In genomic region chr18:76938619-76939018, GRCh38 we compare ENCODE assay signal across 21 cellular contexts.
DNase-seq lines count a peak whose midpoint lies in the region; ATAC-seq and TF ChIP-seq lines count a peak whose summit lies in the region.
"Had no signal": no experiment of that assay in that cellular context is flagged by ENCODE, and none has a peak within 500 bp of the region (broad histone marks: within the 10 kb centered on the region; RNA-seq: fewer than 3 reads in every experiment).

No MANE protein-coding gene starts in this region.

- intact Hi-C loops in sciatic nerve (cut with DNase I) = no loop called here

- H3K4me3 Mint-ChIP-seq in glutamatergic neuron (ENCODE audit: unreplicated experiment) (no peak overlapping the region), type B pancreatic cell (no peak overlapping the region)
- no peak overlapping the region for H3K4me3 Mint-ChIP-seq in stimulated activated naive B cell treated with anti-CD40 and anti-IgM and Interleukin-4, amounts not matched to agents 10 μg/mL and 1 μg/mL and 100 μg/mL, for 72 hours
- H3K4me3 Mint-ChIP-seq: HFFc6 had no signal

- H3K36me3 Mint-ChIP-seq in glutamatergic neuron (ENCODE audit: unreplicated experiment) (no peaks in the 10 kb centered on the region), type B pancreatic cell (peaks cover 14% of the 10 kb centered on the region)
- H3K36me3 Mint-ChIP-seq in stimulated activated naive B cell treated with anti-CD40 and anti-IgM and Interleukin-4, amounts not matched to agents 10 μg/mL and 1 μg/mL and 100 μg/mL, for 72 hours = peaks cover 21 to 46% of the 10 kb centered on the region in 2 donors

- TF ChIP-seq CTCF in glutamatergic neuron (IDR thresholded peaks at IDR 0.05; ENCODE audit: partially characterized antibody, unreplicated experiment) = no peak
- no peak for TF ChIP-seq CTCF in type B pancreatic cell (conservative IDR thresholded peaks at IDR 0.05)

- peak; percentile 64 for ATAC-seq in GM18868 (IDR thresholded peaks at IDR 0.05; ENCODE audit: unreplicated experiment)
- ATAC-seq in sciatic nerve = peak; percentile 42
- ATAC-seq in stimulated activated naive B cell treated with anti-CD40 and anti-IgM and Interleukin-4, amounts not matched to agents 10 μg/mL and 1 μg/mL and 100 μg/mL, for 72 hours (replicated peaks) = peak in 1 of 2 donors; percentile 74
- no peak for ATAC-seq in HG02938 (IDR thresholded peaks at IDR 0.05; ENCODE audit: unreplicated experiment)
- ATAC-seq: A549 had no signal

- H3K9me3 Mint-ChIP-seq in glutamatergic neuron (ENCODE audit: unreplicated experiment) = no peaks in the 10 kb centered on the region
- no peaks in the 10 kb centered on the region for H3K9me3 Mint-ChIP-seq in stimulated activated naive B cell treated with anti-CD40 and anti-IgM and Interleukin-4, amounts not matched to agents 10 μg/mL and 1 μg/mL and 100 μg/mL, for 72 hours
- no peaks in the 10 kb centered on the region for H3K9me3 Mint-ChIP-seq in type B pancreatic cell
- H3K9me3 Mint-ChIP-seq: CD4-positive, alpha-beta memory T cell; HFFc6 had no signal

- no peak overlapping the region for H3K27ac Mint-ChIP-seq in glutamatergic neuron (ENCODE audit: unreplicated experiment)
- peak overlapping the region; percentile 20 for H3K27ac Mint-ChIP-seq in stimulated activated naive B cell treated with anti-CD40 and anti-IgM and Interleukin-4, amounts not matched to agents 10 μg/mL and 1 μg/mL and 100 μg/mL, for 72 hours
- H3K27ac Mint-ChIP-seq in type B pancreatic cell = no peak overlapping the region
- H3K27ac Mint-ChIP-seq: HFFc6 had no signal

- no peaks in the 10 kb centered on the region for H3K27me3 Mint-ChIP-seq in glutamatergic neuron (ENCODE audit: unreplicated experiment)
- no peaks in the 10 kb centered on the region for H3K27me3 Mint-ChIP-seq in stimulated activated naive B cell treated with anti-CD40 and anti-IgM and Interleukin-4, amounts not matched to agents 10 μg/mL and 1 μg/mL and 100 μg/mL, for 72 hours
- H3K27me3 Mint-ChIP-seq in type B pancreatic cell = no peaks in the 10 kb centered on the region
- H3K27me3 Mint-ChIP-seq: CD4-positive, alpha-beta memory T cell had no signal

- DNase-seq in glutamatergic neuron = peak; percentile 68
- DNase-seq in sciatic nerve (ENCODE audit: low spot score) = no peak
- DNase-seq in stimulated activated naive B cell treated with anti-CD40 and anti-IgM and Interleukin-4, amounts not matched to agents 10 μg/mL and 1 μg/mL and 100 μg/mL, for 72 hours = no peak
- DNase-seq in effector CD4-positive, alpha-beta T cell = no peak
- DNase-seq in NCI-H187 treated with DMSO at 0.1 percent for 48 hours (lab: John Stamatoyannopoulos, UW) = no peak
- no peak for DNase-seq in type B pancreatic cell (ENCODE audit: extremely low spot score, unreplicated experiment)
- DNase-seq: 8988T; ACHN; AML-193; C1 segment of cervical spinal cord; Calu3; CD4-positive, alpha-beta memory T cell; COR-L47; DMS53; DMS79 treated with DMSO at 0.1 percent for 48 hours; GF-D8; GOT3; HFFc6 had no signal

- H3K4me1 Mint-ChIP-seq in glutamatergic neuron (ENCODE audit: low read depth, unreplicated experiment) (peaks cover under 1% of the 10 kb centered on the region), type B pancreatic cell (ENCODE audit: unreplicated experiment) (no peaks in the 10 kb centered on the region)
- peaks cover 0 to 4% of the 10 kb centered on the region in 2 donors for H3K4me1 Mint-ChIP-seq in stimulated activated naive B cell treated with anti-CD40 and anti-IgM and Interleukin-4, amounts not matched to agents 10 μg/mL and 1 μg/mL and 100 μg/mL, for 72 hours
